2 cellular contexts compared by ENCODE assay signal in genomic region chr2:197387179-197387578, GRCh38.
TF ChIP-seq lines count a peak whose summit lies in the region.

No MANE protein-coding gene starts in this region.

TF ChIP-seq in SK-N-SH, 30 proteins besides CTCF, POLR2A, EP300 and RAD21 (continued from another document):
- TF ChIP-seq PBX3 (IDR thresholded peaks at IDR 0.05) (no peak), NRF1 (IDR thresholded peaks at IDR 0.05; ENCODE audit: low read depth, low read length) (no peak), FOXM1 (IDR thresholded peaks at IDR 0.05; ENCODE audit: low read depth) (no peak), MXI1 (IDR thresholded peaks at IDR 0.05; ENCODE audit: low read depth, low read length) (no peak), IRF3 (IDR thresholded peaks at IDR 0.05; ENCODE audit: low read depth, low read length) (no peak)

TF ChIP-seq in GM23338, 12 proteins besides CTCF, POLR2A, EP300 and RAD21 (continued from another document):
- TF ChIP-seq JUNB (IDR thresholded peaks at IDR 0.05; ENCODE audit: unreplicated experiment), result no peak
- no peak for TF ChIP-seq REST (IDR thresholded peaks at IDR 0.05; ENCODE audit: unreplicated experiment)
- TF ChIP-seq ZNF462 (CRISPR knock-in tag; IDR thresholded peaks at IDR 0.05), result no peak
- no peak for TF ChIP-seq ZNF114 (CRISPR knock-in tag; IDR thresholded peaks at IDR 0.05)
- no peak for TF ChIP-seq EZH2phosphoT487 (IDR thresholded peaks at IDR 0.05; ENCODE audit: unreplicated experiment)
